In genomic region chr2:208013285-208013920, GRCh38 we compare ENCODE assay signal across 8 cellular contexts. TPM values are rescaled to one million over a fixed set of nuclear protein-coding genes. Genes with fewer than 3 reads are reported as not detected.
A peak's percentile ranks its signal among the peaks of the same experiment; 100 is the strongest.
DNase-seq lines count a peak whose midpoint lies in the region; TF ChIP-seq lines count a peak whose summit lies in the region.
"Not testable (repeated sequence)": the region's sequence is repeated elsewhere in the genome, so short reads cannot be mapped to it uniquely, and the experiment has no call there.

No MANE protein-coding gene starts in this region.

- in situ Hi-C loops in brain microvascular endothelial cell (cut with HindIII; ENCODE audit: low pct_ligation_motif_present, low sequenced_read_pairs): not testable (repeated sequence)

- H3K27ac ChIP-seq in brain microvascular endothelial cell: peak overlapping the region; percentile 43
- not testable (repeated sequence) for H3K27ac ChIP-seq in liver (ENCODE audit: low read depth in 1 of 2, low read length in 2 of 2)

- not testable (repeated sequence) for H3K4me3 Mint-ChIP-seq in CD14-positive monocyte; activated T-cell treated with anti-CD3 and anti-CD28 coated beads, Interleukin-2, amount 50 U/mL, for 24 hours; stimulated activated naive CD8-positive, alpha-beta T cell treated with anti-CD3 and anti-CD28 coated beads, Interleukin-15, Interleukin-2, amounts not matched to agents 100 ng/mL and 50 ng/mL, for 24 hours

- intact Hi-C loops in CD14-positive monocyte (cut with micrococcal nuclease): not testable (repeated sequence)

- not testable (repeated sequence) for H3K36me3 ChIP-seq in brain microvascular endothelial cell (replicated peaks); liver (ENCODE audit: control insufficient read depth in 4 of 4, insufficient read depth in 3 of 4, low read depth in 1 of 4, low read length in 3 of 4)

- TF ChIP-seq RAD21 in liver (IDR thresholded peaks at IDR 0.05): not testable (repeated sequence)

- H3K27me3 Mint-ChIP-seq in CD14-positive monocyte (ENCODE audit: low read depth in 3 of 3); activated T-cell treated with anti-CD3 and anti-CD28 coated beads, Interleukin-2, amount 50 U/mL, for 24 hours; stimulated activated naive CD8-positive, alpha-beta T cell treated with anti-CD3 and anti-CD28 coated beads, Interleukin-15, Interleukin-2, amounts not matched to agents 100 ng/mL and 50 ng/mL, for 24 hours: not testable (repeated sequence)

- not testable (repeated sequence) for H3K9me3 Mint-ChIP-seq in CD14-positive monocyte; activated T-cell treated with anti-CD3 and anti-CD28 coated beads, Interleukin-2, amount 50 U/mL, for 24 hours; stimulated activated naive CD8-positive, alpha-beta T cell treated with anti-CD3 and anti-CD28 coated beads, Interleukin-15, Interleukin-2, amounts not matched to agents 100 ng/mL and 50 ng/mL, for 24 hours

- H3K4me3 ChIP-seq in brain microvascular endothelial cell (ENCODE audit: low read depth, low read length); liver (ENCODE audit: low read depth in 1 of 3, low read length in 3 of 3): not testable (repeated sequence)

- TF ChIP-seq CTCF in CD14-positive monocyte (IDR thresholded peaks at IDR 0.05); brain microvascular endothelial cell (IDR thresholded peaks at IDR 0.05; ENCODE audit: low read depth, low read length, missing control alignments); liver (IDR thresholded peaks at IDR 0.05; ENCODE audit: low read depth, low read length, missing input control): not testable (repeated sequence)

- H3K9me3 ChIP-seq in liver (ENCODE audit: control insufficient read depth in 4 of 4, low read length in 3 of 4): not testable (repeated sequence)

- not testable (repeated sequence) for H3K27me3 ChIP-seq in brain microvascular endothelial cell (replicated peaks); liver (ENCODE audit: control insufficient read depth in 4 of 4, insufficient read depth in 4 of 4, low read length in 3 of 4)

- not testable (repeated sequence) for DNase-seq in CD14-positive monocyte (ENCODE audit: low spot score); activated T-cell treated with anti-CD3 and anti-CD28 coated beads, Interleukin-2, amount 50 U/mL, for 24 hours
- DNase-seq in HCEC 1CT (peak; percentile 29), RPMI7951 (ENCODE audit: low read depth) (peak; percentile 52), brain microvascular endothelial cell (peak; percentile 70), foreskin melanocyte (peak; percentile 85)

- H3K4me1 Mint-ChIP-seq in CD14-positive monocyte: peaks cover 41% of the 10 kb centered on the region
- H3K4me1 Mint-ChIP-seq in activated T-cell treated with anti-CD3 and anti-CD28 coated beads, Interleukin-2, amount 50 U/mL, for 24 hours (ENCODE audit: low read depth): peaks cover 48% of the 10 kb centered on the region
- peaks cover 49% of the 10 kb centered on the region for H3K4me1 Mint-ChIP-seq in stimulated activated naive CD8-positive, alpha-beta T cell treated with anti-CD3 and anti-CD28 coated beads, Interleukin-15, Interleukin-2, amounts not matched to agents 100 ng/mL and 50 ng/mL, for 24 hours (ENCODE audit: low read depth)

- H3K36me3 Mint-ChIP-seq in CD14-positive monocyte; activated T-cell treated with anti-CD3 and anti-CD28 coated beads, Interleukin-2, amount 50 U/mL, for 24 hours (ENCODE audit: low read depth); stimulated activated naive CD8-positive, alpha-beta T cell treated with anti-CD3 and anti-CD28 coated beads, Interleukin-15, Interleukin-2, amounts not matched to agents 100 ng/mL and 50 ng/mL, for 24 hours (ENCODE audit: low read depth): not testable (repeated sequence)

- H3K27ac Mint-ChIP-seq in CD14-positive monocyte: peak overlapping the region in 5 of 7 donors; percentile 18 to 70 (median 51)
- peak overlapping the region; percentile 70 for H3K27ac Mint-ChIP-seq in activated T-cell treated with anti-CD3 and anti-CD28 coated beads, Interleukin-2, amount 50 U/mL, for 24 hours
- H3K27ac Mint-ChIP-seq in stimulated activated naive CD8-positive, alpha-beta T cell treated with anti-CD3 and anti-CD28 coated beads, Interleukin-15, Interleukin-2, amounts not matched to agents 100 ng/mL and 50 ng/mL, for 24 hours: peak overlapping the region; percentile 87

- WGBS in liver: 96% methylated on average over 8 of the region's 8 CpGs

- not testable (repeated sequence) for H3K9ac ChIP-seq in liver (ENCODE audit: low read depth in 1 of 2, low read length in 2 of 2)

- not testable (repeated sequence) for H3K4me1 ChIP-seq in liver (ENCODE audit: control insufficient read depth in 4 of 4, insufficient read depth in 4 of 4, low read length in 3 of 4)

TF ChIP-seq in liver, 16 proteins besides CTCF, POLR2A, EP300 and RAD21:
- peak; percentile 34 to 35 for TF ChIP-seq GABPA (IDR thresholded peaks at IDR 0.05 in 1 of 2, conservative IDR thresholded peaks at IDR 0.05 in 1 of 2)

RNA-seq across cellular contexts. Expression of gene PLEKHM3, which starts 11.9 kb away (rescaled TPM):
- 1 to 10 TPM; 3.0 TPM for polyA plus RNA-seq in CD14-positive monocyte
- total RNA-seq in RPMI7951 (2014; rRNA removed; shearing (Covaris generic)): 6.7 and 6.8 TPM in 2 replicates
- 10 to 100 TPM in 1 of 2 donors, 1 to 10 TPM in 1; 5.5 to 18.3 TPM for total RNA-seq in liver
- polyA plus RNA-seq in liver: 1 to 10 TPM; 3.0 to 5.5 TPM
